In the genomic region with DNA sequence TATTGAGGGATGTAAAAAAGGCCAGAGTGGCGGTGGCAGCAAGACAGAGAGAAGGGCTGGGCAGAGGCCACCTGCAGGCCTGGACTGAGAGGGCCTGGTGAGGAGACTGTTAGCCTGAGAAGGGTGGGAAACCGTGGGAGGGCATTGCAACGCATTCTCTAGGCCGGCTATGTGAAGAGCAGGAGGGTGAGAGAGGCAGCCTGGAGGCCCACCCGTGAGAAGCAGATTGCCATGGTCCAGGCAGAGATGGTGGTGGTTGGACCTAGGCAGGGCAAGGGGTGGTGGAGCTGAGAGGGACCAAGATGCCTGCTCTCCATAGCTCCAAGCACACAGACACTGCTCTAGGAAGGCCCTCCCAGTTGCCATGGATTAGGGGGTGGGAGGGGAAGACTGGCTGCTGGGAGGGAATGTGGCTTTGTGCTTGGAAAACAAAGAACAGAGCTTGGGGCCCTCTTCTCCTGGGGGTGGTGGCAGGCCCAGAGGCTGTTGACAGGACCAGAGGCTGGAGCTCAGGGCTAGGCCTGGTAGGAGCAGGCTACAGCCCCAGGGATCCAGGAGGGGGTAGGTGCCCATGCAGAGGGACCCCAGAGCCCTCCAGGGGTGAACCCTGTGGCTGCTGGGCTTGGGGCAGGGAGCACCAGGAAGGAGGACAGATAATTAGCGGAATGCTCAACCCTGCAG, we compare ENCODE assay signal across 7 cellular contexts. TPM values are rescaled to one million over a fixed set of nuclear protein-coding genes. Genes with fewer than 3 reads are reported as not detected.
DNase-seq lines count a peak whose midpoint lies in the region; ATAC-seq and TF ChIP-seq lines count a peak whose summit lies in the region.
"Had no signal": no experiment of that assay in that cellular context is flagged by ENCODE, and none has a peak within 500 bp of the region (broad histone marks: within the 10 kb centered on the region; RNA-seq: fewer than 3 reads in every experiment).

No MANE protein-coding gene starts in this region.

- H3K27me3 ChIP-seq in WERI-Rb-1 (ENCODE audit: insufficient read depth, low read depth, severe bottlenecking) (no peaks in the 10 kb centered on the region), PC-9 (ENCODE audit: insufficient read depth, low read depth) (no peaks in the 10 kb centered on the region)

- no peaks in the 10 kb centered on the region for H3K4me1 ChIP-seq in PC-9 (replicated peaks; ENCODE audit: insufficient read depth)

- DNase-seq in WERI-Rb-1 (peak; percentile 87), globus pallidus (ENCODE audit: low spot score) (peak; percentile 88), PC-9 (no peak)
- DNase-seq: NCI-H1105 treated with DMSO at 0.1 percent for 48 hours had no signal

- H3K9me2 ChIP-seq in PC-9 (ENCODE audit: insufficient read depth), result no peaks in the 10 kb centered on the region

- peaks cover 20% of the 10 kb centered on the region for H3K36me3 Mint-ChIP-seq in stimulated activated memory B cell treated with anti-CD40 and anti-IgM and Interleukin-4, amounts not matched to agents 10 μg/mL and 1 μg/mL and 100 μg/mL, for 72 hours

- H3K79me2 ChIP-seq in PC-9 (ENCODE audit: low read depth), result no peaks in the 10 kb centered on the region

- intact Hi-C loops in PC-9 (cut with micrococcal nuclease; ENCODE audit: unreplicated experiment), result no loop called here

- peak overlapping the region; percentile 1 for H3K27ac Mint-ChIP-seq in stimulated activated memory B cell treated with anti-CD40 and anti-IgM and Interleukin-4, amounts not matched to agents 10 μg/mL and 1 μg/mL and 100 μg/mL, for 72 hours

- peaks cover 10% of the 10 kb centered on the region; the same call in 1 of the 2 replicates for H4K20me1 ChIP-seq in PC-9 (ENCODE audit: insufficient read depth)

- TF ChIP-seq CTCF in WERI-Rb-1 (IDR thresholded peaks at IDR 0.05; ENCODE audit: low read depth, low read length) (peak; percentile 9; the same call in 1 of the 2 replicates), PC-9 (conservative IDR thresholded peaks at IDR 0.05) (no peak)

- no peak overlapping the region for H3K4me2 ChIP-seq in PC-9

- peaks cover 23% of the 10 kb centered on the region for H3K4me1 Mint-ChIP-seq in stimulated activated memory B cell treated with anti-CD40 and anti-IgM and Interleukin-4, amounts not matched to agents 10 μg/mL and 1 μg/mL and 100 μg/mL, for 72 hours

- BruUV-seq in PC-9 (replicated peaks; lab: Mats Ljungman, UMichigan), result no TSS peak

- CTCF ChIA-PET in PC-9 (lab: Charles Lee), result interaction anchor here (1.8 to 2.4 kb wide), 2 partner anchors 19 to 31 kb away, joined by 4 to 7 read pairs; no protein-coding TSS in a partner anchor

- H3K9me3 ChIP-seq in WERI-Rb-1 (ENCODE audit: severe bottlenecking) (no peaks in the 10 kb centered on the region), PC-9 (ENCODE audit: insufficient read depth, low read depth) (no peaks in the 10 kb centered on the region)

- ATAC-seq in stimulated activated memory B cell treated with anti-CD40 and anti-IgM and Interleukin-4, amounts not matched to agents 10 μg/mL and 1 μg/mL and 100 μg/mL, for 72 hours, result no peak
- no peak for ATAC-seq in HG03196 (IDR thresholded peaks at IDR 0.05; ENCODE audit: unreplicated experiment)

- H3K9me3 Mint-ChIP-seq in stimulated activated memory B cell treated with anti-CD40 and anti-IgM and Interleukin-4, amounts not matched to agents 10 μg/mL and 1 μg/mL and 100 μg/mL, for 72 hours, result no peaks in the 10 kb centered on the region

- no peaks in the 10 kb centered on the region for H3K27me3 Mint-ChIP-seq in stimulated activated memory B cell treated with anti-CD40 and anti-IgM and Interleukin-4, amounts not matched to agents 10 μg/mL and 1 μg/mL and 100 μg/mL, for 72 hours

- no peaks in the 10 kb centered on the region for H3F3A ChIP-seq in PC-9 (ENCODE audit: insufficient read depth, low read depth)

- H2AFZ ChIP-seq in PC-9, result no peak overlapping the region

- no peak overlapping the region for H3K4me3 ChIP-seq in WERI-Rb-1 (ENCODE audit: low read depth, low read length)
- H3K4me3 ChIP-seq in PC-9, result no peak overlapping the region

- H3K27ac ChIP-seq in WERI-Rb-1 (peak overlapping the region; percentile 95), PC-9 (no peak overlapping the region)
- H3K27ac ChIP-seq: epithelial cell of prostate had no signal

- POLR2A ChIA-PET in PC-9 (lab: Charles Lee; ENCODE audit: unreplicated experiment), result interaction anchor here (0.6 kb wide), 1 partner anchor 268 kb away, joined by 4 read pairs; no protein-coding TSS in a partner anchor

- peaks cover 37% of the 10 kb centered on the region for H3K36me3 ChIP-seq in WERI-Rb-1
- H3K36me3 ChIP-seq in PC-9 (ENCODE audit: low read depth), result no peaks in the 10 kb centered on the region

- H3K4me3 Mint-ChIP-seq in stimulated activated memory B cell treated with anti-CD40 and anti-IgM and Interleukin-4, amounts not matched to agents 10 μg/mL and 1 μg/mL and 100 μg/mL, for 72 hours, result no peak overlapping the region

RNA-seq across cellular contexts. Expression of a gene that starts 12.4 kb away (rescaled TPM):
- total RNA-seq in PC-9 (2021), result 1.2 and 1.6 TPM in 2 replicates

RNA-seq across cellular contexts. Expression of a gene that starts 15.5 kb away (rescaled TPM):
- 0.75 and 1.1 TPM in 2 replicates for total RNA-seq in PC-9 (2021)

RNA-seq across cellular contexts. Expression of a gene that starts 15.8 kb away (rescaled TPM):
- total RNA-seq in PC-9 (2021), result 47.7 and 55.9 TPM in 2 replicates

RNA-seq across cellular contexts. Expression of a gene that starts 26.0 kb away (rescaled TPM):
- total RNA-seq in PC-9 (2021), result not detected in 2 replicates

RNA-seq across cellular contexts. Expression of a gene that starts 35.1 kb away (rescaled TPM):
- 15.0 and 16.2 TPM in 2 replicates for total RNA-seq in PC-9 (2021)

Comparison
In these comparisons a context has a peak if more than half of its experiments do, and no peak if none do; other contexts are left out.
1. DNase-seq: peak in WERI-Rb-1 (single experiment) and globus pallidus (single experiment); none in PC-9 (0 of 2).